2 cellular contexts compared by ENCODE assay signal in genomic region chr7:106347229-106347833, GRCh38.
TF ChIP-seq lines count a peak whose summit lies in the region.

No MANE protein-coding gene starts in this region.

TF ChIP-seq in A549, 52 proteins besides CTCF, POLR2A, EP300 and RAD21 (continued from another document):
- TF ChIP-seq, protein P1, sequence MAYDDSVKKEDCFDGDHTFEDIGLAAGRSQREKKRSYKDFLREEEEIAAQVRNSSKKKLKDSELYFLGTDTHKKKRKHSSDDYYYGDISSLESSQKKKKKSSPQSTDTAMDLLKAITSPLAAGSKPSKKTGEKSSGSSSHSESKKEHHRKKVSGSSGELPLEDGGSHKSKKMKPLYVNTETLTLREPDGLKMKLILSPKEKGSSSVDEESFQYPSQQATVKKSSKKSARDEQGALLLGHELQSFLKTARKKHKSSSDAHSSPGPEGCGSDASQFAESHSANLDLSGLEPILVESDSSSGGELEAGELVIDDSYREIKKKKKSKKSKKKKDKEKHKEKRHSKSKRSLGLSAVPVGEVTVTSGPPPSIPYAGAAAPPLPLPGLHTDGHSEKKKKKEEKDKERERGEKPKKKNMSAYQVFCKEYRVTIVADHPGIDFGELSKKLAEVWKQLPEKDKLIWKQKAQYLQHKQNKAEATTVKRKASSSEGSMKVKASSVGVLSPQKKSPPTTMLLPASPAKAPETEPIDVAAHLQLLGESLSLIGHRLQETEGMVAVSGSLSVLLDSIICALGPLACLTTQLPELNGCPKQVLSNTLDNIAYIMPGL (CRISPR knock-in tag; IDR thresholded peaks at IDR 0.05; ENCODE audit: borderline replicate concordance) = no peak
- TF ChIP-seq CEBPB (IDR thresholded peaks at IDR 0.05) (no peak), CBX8 (IDR thresholded peaks at IDR 0.05) (no peak), ZNF302 (CRISPR knock-in tag; IDR thresholded peaks at IDR 0.05) (no peak), ZFP36 (IDR thresholded peaks at IDR 0.05; ENCODE audit: borderline replicate concordance, partially characterized antibody) (no peak), HOXB13 (CRISPR knock-in tag; IDR thresholded peaks at IDR 0.05; ENCODE audit: low read depth) (no peak), HOXA7 (CRISPR knock-in tag; IDR thresholded peaks at IDR 0.05) (no peak), RNF2 (IDR thresholded peaks at IDR 0.05; ENCODE audit: borderline replicate concordance, low read depth) (no peak), RARB (CRISPR knock-in tag; IDR thresholded peaks at IDR 0.05) (no peak), CHD4 (IDR thresholded peaks at IDR 0.05; ENCODE audit: borderline replicate concordance) (no peak), SREBF2 (IDR thresholded peaks at IDR 0.05) (no peak)
- TF ChIP-seq, protein P2, sequence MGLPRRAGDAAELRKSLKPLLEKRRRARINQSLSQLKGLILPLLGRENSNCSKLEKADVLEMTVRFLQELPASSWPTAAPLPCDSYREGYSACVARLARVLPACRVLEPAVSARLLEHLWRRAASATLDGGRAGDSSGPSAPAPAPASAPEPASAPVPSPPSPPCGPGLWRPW (IDR thresholded peaks at IDR 0.05) = no peak

TF ChIP-seq in GM12878, 131 proteins besides CTCF, POLR2A, EP300 and RAD21 (continued from another document and continues in another):
- TF ChIP-seq, protein P3, sequence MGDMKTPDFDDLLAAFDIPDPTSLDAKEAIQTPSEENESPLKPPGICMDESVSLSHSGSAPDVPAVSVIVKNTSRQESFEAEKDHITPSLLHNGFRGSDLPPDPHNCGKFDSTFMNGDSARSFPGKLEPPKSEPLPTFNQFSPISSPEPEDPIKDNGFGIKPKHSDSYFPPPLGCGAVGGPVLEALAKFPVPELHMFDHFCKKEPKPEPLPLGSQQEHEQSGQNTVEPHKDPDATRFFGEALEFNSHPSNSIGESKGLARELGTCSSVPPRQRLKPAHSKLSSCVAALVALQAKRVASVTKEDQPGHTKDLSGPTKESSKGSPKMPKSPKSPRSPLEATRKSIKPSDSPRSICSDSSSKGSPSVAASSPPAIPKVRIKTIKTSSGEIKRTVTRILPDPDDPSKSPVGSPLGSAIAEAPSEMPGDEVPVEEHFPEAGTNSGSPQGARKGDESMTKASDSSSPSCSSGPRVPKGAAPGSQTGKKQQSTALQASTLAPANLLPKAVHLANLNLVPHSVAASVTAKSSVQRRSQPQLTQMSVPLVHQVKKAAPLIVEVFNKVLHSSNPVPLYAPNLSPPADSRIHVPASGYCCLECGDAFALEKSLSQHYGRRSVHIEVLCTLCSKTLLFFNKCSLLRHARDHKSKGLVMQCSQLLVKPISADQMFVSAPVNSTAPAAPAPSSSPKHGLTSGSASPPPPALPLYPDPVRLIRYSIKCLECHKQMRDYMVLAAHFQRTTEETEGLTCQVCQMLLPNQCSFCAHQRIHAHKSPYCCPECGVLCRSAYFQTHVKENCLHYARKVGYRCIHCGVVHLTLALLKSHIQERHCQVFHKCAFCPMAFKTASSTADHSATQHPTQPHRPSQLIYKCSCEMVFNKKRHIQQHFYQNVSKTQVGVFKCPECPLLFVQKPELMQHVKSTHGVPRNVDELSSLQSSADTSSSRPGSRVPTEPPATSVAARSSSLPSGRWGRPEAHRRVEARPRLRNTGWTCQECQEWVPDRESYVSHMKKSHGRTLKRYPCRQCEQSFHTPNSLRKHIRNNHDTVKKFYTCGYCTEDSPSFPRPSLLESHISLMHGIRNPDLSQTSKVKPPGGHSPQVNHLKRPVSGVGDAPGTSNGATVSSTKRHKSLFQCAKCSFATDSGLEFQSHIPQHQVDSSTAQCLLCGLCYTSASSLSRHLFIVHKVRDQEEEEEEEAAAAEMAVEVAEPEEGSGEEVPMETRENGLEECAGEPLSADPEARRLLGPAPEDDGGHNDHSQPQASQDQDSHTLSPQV (IDR thresholded peaks at IDR 0.05) = 0 out of 2 replicates have a peak, but pooled peaks have one; percentile 29
- no peak for TF ChIP-seq CEBPZ (IDR thresholded peaks at IDR 0.05; ENCODE audit: low read depth, low read length)
- 0 out of 2 replicates have a peak, but pooled peaks have one; percentile 67 for TF ChIP-seq STAT1 (conservative IDR thresholded peaks at IDR 0.05)
- TF ChIP-seq FOS (IDR thresholded peaks at IDR 0.05; ENCODE audit: borderline replicate concordance, extremely low read depth, insufficient read length) = no peak
- TF ChIP-seq RFX5 (IDR thresholded peaks at IDR 0.05; ENCODE audit: low read depth, low read length) = no peak
- TF ChIP-seq YY1 (IDR thresholded peaks at IDR 0.05; ENCODE audit: low read depth, low read length) = 0 out of 2 replicates have a peak, but pooled peaks have one; percentile 18
- no peak for TF ChIP-seq GABPA (IDR thresholded peaks at IDR 0.05; ENCODE audit: low read depth)
- no peak for TF ChIP-seq HDAC6 (IDR thresholded peaks at IDR 0.05; ENCODE audit: unreplicated experiment)
- no peak for TF ChIP-seq ZNF384 (IDR thresholded peaks at IDR 0.05; ENCODE audit: borderline replicate concordance, low read depth, low read length)
- TF ChIP-seq TCF7 (IDR thresholded peaks at IDR 0.05; ENCODE audit: borderline replicate concordance) = no peak
- TF ChIP-seq NBN (IDR thresholded peaks at IDR 0.05) = peak; percentile 25; the same call in 1 of the 2 replicates
- TF ChIP-seq, protein P4, sequence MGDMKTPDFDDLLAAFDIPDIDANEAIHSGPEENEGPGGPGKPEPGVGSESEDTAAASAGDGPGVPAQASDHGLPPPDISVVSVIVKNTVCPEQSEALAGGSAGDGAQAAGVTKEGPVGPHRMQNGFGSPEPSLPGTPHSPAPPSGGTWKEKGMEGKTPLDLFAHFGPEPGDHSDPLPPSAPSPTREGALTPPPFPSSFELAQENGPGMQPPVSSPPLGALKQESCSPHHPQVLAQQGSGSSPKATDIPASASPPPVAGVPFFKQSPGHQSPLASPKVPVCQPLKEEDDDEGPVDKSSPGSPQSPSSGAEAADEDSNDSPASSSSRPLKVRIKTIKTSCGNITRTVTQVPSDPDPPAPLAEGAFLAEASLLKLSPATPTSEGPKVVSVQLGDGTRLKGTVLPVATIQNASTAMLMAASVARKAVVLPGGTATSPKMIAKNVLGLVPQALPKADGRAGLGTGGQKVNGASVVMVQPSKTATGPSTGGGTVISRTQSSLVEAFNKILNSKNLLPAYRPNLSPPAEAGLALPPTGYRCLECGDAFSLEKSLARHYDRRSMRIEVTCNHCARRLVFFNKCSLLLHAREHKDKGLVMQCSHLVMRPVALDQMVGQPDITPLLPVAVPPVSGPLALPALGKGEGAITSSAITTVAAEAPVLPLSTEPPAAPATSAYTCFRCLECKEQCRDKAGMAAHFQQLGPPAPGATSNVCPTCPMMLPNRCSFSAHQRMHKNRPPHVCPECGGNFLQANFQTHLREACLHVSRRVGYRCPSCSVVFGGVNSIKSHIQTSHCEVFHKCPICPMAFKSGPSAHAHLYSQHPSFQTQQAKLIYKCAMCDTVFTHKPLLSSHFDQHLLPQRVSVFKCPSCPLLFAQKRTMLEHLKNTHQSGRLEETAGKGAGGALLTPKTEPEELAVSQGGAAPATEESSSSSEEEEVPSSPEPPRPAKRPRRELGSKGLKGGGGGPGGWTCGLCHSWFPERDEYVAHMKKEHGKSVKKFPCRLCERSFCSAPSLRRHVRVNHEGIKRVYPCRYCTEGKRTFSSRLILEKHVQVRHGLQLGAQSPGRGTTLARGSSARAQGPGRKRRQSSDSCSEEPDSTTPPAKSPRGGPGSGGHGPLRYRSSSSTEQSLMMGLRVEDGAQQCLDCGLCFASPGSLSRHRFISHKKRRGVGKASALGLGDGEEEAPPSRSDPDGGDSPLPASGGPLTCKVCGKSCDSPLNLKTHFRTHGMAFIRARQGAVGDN (IDR thresholded peaks at IDR 0.05) = peak; percentile 34
- TF ChIP-seq BMI1 (IDR thresholded peaks at IDR 0.05; ENCODE audit: borderline replicate concordance) = no peak
- no peak for TF ChIP-seq PAX5 (IDR thresholded peaks at IDR 0.05; ENCODE audit: borderline replicate concordance, low read depth, low read length)
- TF ChIP-seq ZNF217 (IDR thresholded peaks at IDR 0.05) = no peak
- TF ChIP-seq ZNF24 (IDR thresholded peaks at IDR 0.05) = no peak
- no peak for TF ChIP-seq ZBED1 (IDR thresholded peaks at IDR 0.05; ENCODE audit: borderline replicate concordance)
- no peak for TF ChIP-seq SREBF2 (IDR thresholded peaks at IDR 0.05; ENCODE audit: low read length)
- TF ChIP-seq EZH2 (IDR thresholded peaks at IDR 0.05; ENCODE audit: borderline replicate concordance, control insufficient read depth, low read depth, low read length) = no peak
- no peak for TF ChIP-seq MTA2 (IDR thresholded peaks at IDR 0.05; ENCODE audit: low read depth)
- no peak for TF ChIP-seq BHLHE40 (IDR thresholded peaks at IDR 0.05; ENCODE audit: borderline replicate concordance in 1 of 2, low read depth in 2 of 2, low read length in 1 of 2)
- no peak for TF ChIP-seq TBL1XR1 (IDR thresholded peaks at IDR 0.05; ENCODE audit: low read depth, low read length)
- no peak for TF ChIP-seq ZZZ3 (IDR thresholded peaks at IDR 0.05; ENCODE audit: control insufficient read depth, insufficient read length, low read depth)
- TF ChIP-seq, protein P5, sequence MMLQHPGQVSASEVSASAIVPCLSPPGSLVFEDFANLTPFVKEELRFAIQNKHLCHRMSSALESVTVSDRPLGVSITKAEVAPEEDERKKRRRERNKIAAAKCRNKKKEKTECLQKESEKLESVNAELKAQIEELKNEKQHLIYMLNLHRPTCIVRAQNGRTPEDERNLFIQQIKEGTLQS (IDR thresholded peaks at IDR 0.05; ENCODE audit: borderline replicate concordance, extremely low read depth, low read depth, low read length) = no peak
- no peak for TF ChIP-seq YBX1 (IDR thresholded peaks at IDR 0.05)
- TF ChIP-seq ATF7 (IDR thresholded peaks at IDR 0.05; ENCODE audit: low read depth) = no peak
- no peak for TF ChIP-seq RAD51 (IDR thresholded peaks at IDR 0.05)
- TF ChIP-seq IKZF1 (conservative IDR thresholded peaks at IDR 0.05) = 0 out of 2 replicates have a peak, but pooled peaks have one; percentile 11
- no peak for TF ChIP-seq PAX8 (IDR thresholded peaks at IDR 0.05)
- no peak for TF ChIP-seq RUNX3 (IDR thresholded peaks at IDR 0.05; ENCODE audit: low read length)
- TF ChIP-seq, protein P6, sequence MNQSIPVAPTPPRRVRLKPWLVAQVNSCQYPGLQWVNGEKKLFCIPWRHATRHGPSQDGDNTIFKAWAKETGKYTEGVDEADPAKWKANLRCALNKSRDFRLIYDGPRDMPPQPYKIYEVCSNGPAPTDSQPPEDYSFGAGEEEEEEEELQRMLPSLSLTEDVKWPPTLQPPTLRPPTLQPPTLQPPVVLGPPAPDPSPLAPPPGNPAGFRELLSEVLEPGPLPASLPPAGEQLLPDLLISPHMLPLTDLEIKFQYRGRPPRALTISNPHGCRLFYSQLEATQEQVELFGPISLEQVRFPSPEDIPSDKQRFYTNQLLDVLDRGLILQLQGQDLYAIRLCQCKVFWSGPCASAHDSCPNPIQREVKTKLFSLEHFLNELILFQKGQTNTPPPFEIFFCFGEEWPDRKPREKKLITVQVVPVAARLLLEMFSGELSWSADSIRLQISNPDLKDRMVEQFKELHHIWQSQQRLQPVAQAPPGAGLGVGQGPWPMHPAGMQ (IDR thresholded peaks at IDR 0.05; ENCODE audit: borderline replicate concordance) = no peak
- no peak for TF ChIP-seq NRF1 (conservative IDR thresholded peaks at IDR 0.05; ENCODE audit: low read depth, low read length)
- no peak for TF ChIP-seq NFXL1 (IDR thresholded peaks at IDR 0.05; ENCODE audit: borderline replicate concordance)
- no peak for TF ChIP-seq NR2C2 (IDR thresholded peaks at IDR 0.05; ENCODE audit: borderline replicate concordance, control insufficient read depth, insufficient read length, low read depth)
- no peak for TF ChIP-seq EED (IDR thresholded peaks at IDR 0.05; ENCODE audit: low read depth)
- no peak for TF ChIP-seq JUND (IDR thresholded peaks at IDR 0.05; ENCODE audit: low read depth, low read length)
- no peak for TF ChIP-seq IRF4 (IDR thresholded peaks at IDR 0.05; ENCODE audit: low read depth, low read length)
- no peak for TF ChIP-seq ZNF274 (IDR thresholded peaks at IDR 0.05; ENCODE audit: insufficient read depth, insufficient read length)
- no peak for TF ChIP-seq SIN3A (IDR thresholded peaks at IDR 0.05; ENCODE audit: low read depth, low read length)
- no peak for TF ChIP-seq USF2 (IDR thresholded peaks at IDR 0.05; ENCODE audit: borderline replicate concordance, low read depth, low read length)
- TF ChIP-seq RCOR1 (conservative IDR thresholded peaks at IDR 0.05; ENCODE audit: low read depth, low read length) = no peak
- no peak for TF ChIP-seq WRNIP1 (IDR thresholded peaks at IDR 0.05; ENCODE audit: borderline replicate concordance, low read depth, low read length)
- 0 out of 2 replicates have a peak, but pooled peaks have one; percentile 16 for TF ChIP-seq ASH2L (IDR thresholded peaks at IDR 0.05; ENCODE audit: borderline replicate concordance, low read depth)
- peak; percentile 66 for TF ChIP-seq PKNOX1 (IDR thresholded peaks at IDR 0.05)
- TF ChIP-seq SUPT20H (IDR thresholded peaks at IDR 0.05; ENCODE audit: borderline replicate concordance, control insufficient read depth, low read depth, low read length) = no peak
